In the genomic region with DNA sequence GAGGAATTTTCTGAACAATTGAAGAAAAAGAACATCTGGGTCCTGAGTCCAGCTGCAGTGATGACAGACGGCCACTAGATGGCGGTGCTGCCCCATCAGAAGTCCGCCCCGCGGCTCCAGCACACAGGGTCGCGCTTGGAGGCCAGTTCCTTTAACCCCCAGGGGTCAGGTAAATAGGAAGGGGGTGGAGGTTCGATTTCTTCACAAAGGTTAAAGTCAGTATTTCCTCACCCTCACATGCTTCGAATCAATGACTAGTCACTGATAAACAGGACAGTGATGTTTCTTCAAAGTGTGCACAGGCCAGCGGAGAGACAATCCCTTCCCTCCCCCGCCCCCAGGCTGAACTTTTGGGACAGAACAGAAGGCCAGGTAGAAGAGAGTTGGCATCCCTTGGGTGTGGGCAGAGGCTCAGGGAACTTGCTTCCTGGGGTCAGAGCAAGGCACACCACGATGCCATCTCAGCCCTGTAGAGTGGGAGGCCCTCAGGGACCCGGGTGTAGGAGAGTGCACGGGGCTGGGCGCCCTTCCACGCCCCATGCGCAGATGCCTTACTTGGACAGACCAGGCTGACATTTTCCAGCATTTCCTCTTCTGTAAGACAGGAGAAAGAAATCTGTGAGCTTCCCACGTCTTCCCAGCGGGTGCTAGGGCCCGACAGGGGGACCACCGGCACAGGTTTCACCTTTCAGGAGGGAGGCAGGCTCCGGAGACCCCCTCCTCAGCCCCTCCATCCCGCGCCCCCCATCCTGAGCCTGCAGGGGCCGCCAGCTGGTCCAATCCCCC, we compare ENCODE assay signal across 9 cellular contexts. TPM values are rescaled to one million over a fixed set of nuclear protein-coding genes. Genes with fewer than 3 reads are reported as not detected.
DNase-seq lines count a peak whose midpoint lies in the region; ATAC-seq and TF ChIP-seq lines count a peak whose summit lies in the region.
"Had no signal": no experiment of that assay in that cellular context is flagged by ENCODE, and none has a peak within 500 bp of the region (broad histone marks: within the 10 kb centered on the region; RNA-seq: fewer than 3 reads in every experiment).

No MANE protein-coding gene starts in this region.

- ATAC-seq in GM18909 (IDR thresholded peaks at IDR 0.05; ENCODE audit: poor library complexity, unreplicated experiment) (peak; percentile 82), HG03342 (IDR thresholded peaks at IDR 0.05; ENCODE audit: unreplicated experiment) (peak; percentile 82), PC-3 (peak; percentile 70)

- no peaks in the 10 kb centered on the region for H3K9me3 ChIP-seq in PC-3 (ENCODE audit: low read length)
- H3K9me3 ChIP-seq in thyroid gland = no peaks in the 10 kb centered on the region

- peaks cover 28% of the 10 kb centered on the region for H3K27me3 ChIP-seq in PC-3 (ENCODE audit: low read length)
- no peaks in the 10 kb centered on the region for H3K27me3 ChIP-seq in thyroid gland

- CTCF ChIA-PET in PC-3 (lab: Charles Lee) = interaction anchor here (0.5 kb wide), 1 partner anchor 79 kb away, joined by 8 read pairs; no protein-coding TSS in a partner anchor

- H3K27ac ChIP-seq in PC-3 (ENCODE audit: low read length) = no peak overlapping the region
- H3K27ac ChIP-seq in thyroid gland = no peak overlapping the region

- H3K9ac ChIP-seq in PC-3 (ENCODE audit: low read length) = no peak overlapping the region

- WGBS in thyroid gland, 2 donors = 8 to 12% methylated on average over 21 to 24 of the region's 25 CpGs

- no peaks in the 10 kb centered on the region for H3K79me2 ChIP-seq in PC-3 (ENCODE audit: low read length)

- BruUV-seq in PC-3 (replicated peaks; lab: Mats Ljungman, UMichigan) = no TSS peak

- TF ChIP-seq CTCF in PC-3 (conservative IDR thresholded peaks at IDR 0.05; ENCODE audit: low read depth, low read length) (peak; percentile 99), thyroid gland (IDR thresholded peaks at IDR 0.05) (peak; percentile 75 to 98 (median 92))

- H4K20me1 ChIP-seq in PC-3 (ENCODE audit: low read length) = no peaks in the 10 kb centered on the region

- H3K4me3 ChIP-seq in PC-3 (ENCODE audit: low read length) (no peak overlapping the region), thyroid gland (replicated peaks in 1 of 3) (no peak overlapping the region)

- H3K4me1 ChIP-seq in PC-3 (ENCODE audit: insufficient read depth, low read length) = no peaks in the 10 kb centered on the region
- H3K4me1 ChIP-seq in thyroid gland = peaks cover 4 to 15% of the 10 kb centered on the region in 2 donors

- H3F3A ChIP-seq in PC-3 (ENCODE audit: low read length, unreplicated experiment) = no peaks in the 10 kb centered on the region

- DNase-seq in C1 segment of cervical spinal cord (lab: John Stamatoyannopoulos, UW) (peak in 11 of 14 donors; percentile 11 to 60 (median 25)), PC-3 (peak; percentile 51), germinal center (ENCODE audit: low spot score) (peak; percentile 59), nucleus accumbens (lab: John Stamatoyannopoulos, UW) (peak in 46 of 56 donors; percentile 2 to 78 (median 36)), thyroid gland (peak; percentile 45 to 58)
- DNase-seq in activated effector memory CD4-positive, alpha-beta T cell treated with anti-CD3 and anti-CD28 coated beads, Interleukin-2, amount 50 U/mL, for 16 hours = peak; percentile 84

- no peak for TF ChIP-seq POLR2A in thyroid gland (IDR thresholded peaks at IDR 0.05)

- H3K4me2 ChIP-seq in PC-3 (ENCODE audit: low read length) = no peak overlapping the region

- H3K9me2 ChIP-seq in PC-3 (replicated peaks; ENCODE audit: low read length) = no peaks in the 10 kb centered on the region

- H3K36me3 ChIP-seq in PC-3 (ENCODE audit: low read depth, low read length) (no peaks in the 10 kb centered on the region), thyroid gland (no peaks in the 10 kb centered on the region)

- POLR2A ChIA-PET in PC-3 (lab: Charles Lee; ENCODE audit: unreplicated experiment) = no interaction called here

- intact Hi-C loops in PC-3 (cut with micrococcal nuclease) (loop anchor here (1.0 to 5.0 kb wide), 2 partner anchors 75 to 274 kb away; no protein-coding TSS in a partner anchor), thyroid gland (cut with DNase I) (loop anchor here (5.0 kb wide), 1 partner anchor 274 kb away; no protein-coding TSS in a partner anchor)

- 0 out of 2 replicates have a peak overlapping the region, but pooled peaks have one; percentile 41 for H2AFZ ChIP-seq in PC-3 (ENCODE audit: low read length)

RNA-seq across cellular contexts. Expression of a gene that starts 0.7 kb away (rescaled TPM):
- total RNA-seq in PC-3 (2014; rRNA removed) = not detected in 2 replicates
- under 1 TPM in 2 of 4 donors, not detected in 2; 0.11 to 0.13 TPM for total RNA-seq in thyroid gland
- total RNA-seq: activated CD8-positive, alpha-beta memory T cell treated with anti-CD3 and anti-CD28 coated beads for 36 hours had no signal

Comparison
In these comparisons a context has a peak if more than half of its experiments do, and no peak if none do; other contexts are left out.
1. DNase-seq: peak in every context shown above with its lines; median percentile 84 in activated effector memory CD4-positive, alpha-beta T cell treated with anti-CD3 and anti-CD28 coated beads, Interleukin-2, amount 50 U/mL, for 16 hours; 59 in germinal center; 52 in thyroid gland; 51 in PC-3; 36 in nucleus accumbens; 25 in C1 segment of cervical spinal cord.